In genomic region chr16:13835935-13836334, GRCh38 we compare ENCODE assay signal across 20 cellular contexts.
"Had no signal": no experiment of that assay in that cellular context is flagged by ENCODE, and none has a peak within 500 bp of the region (broad histone marks: within the 10 kb centered on the region; RNA-seq: fewer than 3 reads in every experiment).

No MANE protein-coding gene starts in this region.

- DNase-seq: activated B cell treated with CpG ODN at 0.5 μM for 24 hours; activated CD4-positive, alpha-beta T cell treated with anti-CD3 and anti-CD28 coated beads for 1 hour; activated CD4-positive, alpha-beta T cell treated with anti-CD3 and anti-CD28 coated beads, Interleukin-2, amount 10 ng/mL, durations not matched to agents 24 days and 14 days; activated CD4-positive, alpha-beta T cell treated with anti-CD3 and anti-CD28 coated beads, Interleukin-2, amount 50 U/mL, for 48 hours; activated CD8-positive, alpha-beta memory T cell treated with anti-CD3 and anti-CD28 coated beads, Interleukin-2, amount 10 ng/mL, durations not matched to agents 7 days and 5 days; activated effector memory CD4-positive, alpha-beta T cell treated with Interleukin-2 at 50 U/mL for 16 hours; activated naive CD4-positive, alpha-beta T cell; activated T-cell treated with anti-CD3 and anti-CD28 coated beads, Interleukin-2, amount 50 U/mL, for 24 hours; brain microvascular endothelial cell; KBM-7; NCI-H1092; NCI-H1417; NCI-H1930; NCI-H510A treated with DMSO at 0.1 percent for 48 hours; NCI-H69; PC-9; SIG-M5; T-helper 2 cell; T1000 had no signal

- H3K4me3 ChIP-seq: cardiac muscle cell, PC-9 had no signal

- H3K27ac ChIP-seq: brain microvascular endothelial cell, cardiac muscle cell, PC-9 had no signal

- H3K36me3 ChIP-seq: brain microvascular endothelial cell, cardiac muscle cell had no signal

- H3K27me3 ChIP-seq: brain microvascular endothelial cell, cardiac muscle cell had no signal

- ATAC-seq: activated CD8-positive, alpha-beta memory T cell treated with anti-CD3 and anti-CD28 coated beads, Interleukin-2, amount 10 ng/mL, durations not matched to agents 7 days and 5 days had no signal

- H3K4me2 ChIP-seq: PC-9 had no signal
